In the genomic region with DNA sequence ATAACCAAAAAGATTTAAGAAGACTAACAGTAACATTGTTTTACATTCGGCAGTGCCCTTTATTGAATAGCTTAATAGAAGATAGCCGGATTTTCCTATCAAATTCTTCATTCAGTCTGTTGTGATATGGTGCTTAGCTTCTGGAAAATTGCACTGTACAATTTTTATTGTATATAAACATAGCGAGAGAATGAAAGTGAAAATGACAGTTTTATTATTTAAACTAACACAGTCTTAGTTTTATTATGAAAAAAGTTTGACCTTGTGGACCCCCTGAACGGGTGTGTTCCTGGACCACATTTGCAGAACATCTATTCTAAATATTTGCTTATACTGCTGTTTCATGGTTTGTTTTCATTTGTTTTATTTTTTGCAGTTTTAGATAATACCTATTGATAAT, we compare ENCODE assay signal across 25 cellular contexts. TPM values are rescaled to one million over a fixed set of nuclear protein-coding genes. Genes with fewer than 3 reads are reported as not detected.
DNase-seq lines count a peak whose midpoint lies in the region; ATAC-seq lines count a peak whose summit lies in the region.
"Had no signal": no experiment of that assay in that cellular context is flagged by ENCODE, and none has a peak within 500 bp of the region (broad histone marks: within the 10 kb centered on the region; RNA-seq: fewer than 3 reads in every experiment).

No MANE protein-coding gene starts in this region.

- POLR2A ChIA-PET in naive thymus-derived CD8-positive, alpha-beta T cell (lab: Charles Lee) = interaction anchor here (0.6 to 1.2 kb wide), 3 partner anchors 9 to 87 kb away, joined by 3 to 4 read pairs (median 4); a partner anchor contains a TSS

- no peaks in the 10 kb centered on the region for H3K9me3 ChIP-seq in effector memory CD4-positive, alpha-beta T cell (ENCODE audit: control insufficient read depth, low read length)
- H3K9me3 ChIP-seq: breast epithelium, spleen, upper lobe of right lung had no signal

- peak overlapping the region; percentile 22 for H3K27ac ChIP-seq in effector memory CD4-positive, alpha-beta T cell (ENCODE audit: insufficient read depth, low read length, poor library complexity, severe bottlenecking)
- H3K27ac ChIP-seq: breast epithelium, spleen, upper lobe of right lung had no signal

- no peak for DNase-seq in stimulated activated naive CD8-positive, alpha-beta T cell treated with anti-CD3 and anti-CD28 coated beads, Interleukin-15, Interleukin-2, amounts not matched to agents 100 U/mL and 50 U/mL, for 24 hours
- DNase-seq in effector memory CD4-positive, alpha-beta T cell = no peak
- no peak for DNase-seq in naive thymus-derived CD8-positive, alpha-beta T cell
- DNase-seq in GM19238 (ENCODE audit: insufficient read length, low spot score) (no peak), NCI-H187 (lab: John Stamatoyannopoulos, UW) (no peak), cerebellar nuclear complex (lab: John Stamatoyannopoulos, UW) (no peak)
- DNase-seq: activated CD4-positive, alpha-beta T cell treated with anti-CD3 and anti-CD28 coated beads, Interleukin-2, amount 50 U/mL, for 1 hour; activated CD4-positive, CD25-positive, alpha-beta regulatory T cell; activated CD8-positive, alpha-beta memory T cell treated with anti-CD3 and anti-CD28 coated beads, Interleukin-2, amount 10 ng/mL, durations not matched to agents 7 days and 5 days; activated naive CD4-positive, alpha-beta T cell treated with anti-CD3 and anti-CD28 coated beads for 36 hours; activated T-cell treated with anti-CD3 and anti-CD28 coated beads, Interleukin-2, amount 50 U/mL, for 72 hours; COR-L47; hypothalamus; KBM-7; NCI-H1092 treated with DMSO at 0.1 percent for 48 hours; NCI-H187 treated with DMSO at 0.1 percent for 48 hours; NCI-H2171 treated with DMSO at 0.1 percent for 48 hours; NCI-H510A; right cardiac atrium; spleen; SW 1271; upper lobe of right lung had no signal

- peaks cover 12% of the 10 kb centered on the region for H3K36me3 ChIP-seq in effector memory CD4-positive, alpha-beta T cell (ENCODE audit: control insufficient read depth, insufficient read depth, low read length)
- H3K36me3 ChIP-seq: breast epithelium had no signal

- no peaks in the 10 kb centered on the region for H3K27me3 Mint-ChIP-seq in stimulated activated naive CD8-positive, alpha-beta T cell treated with anti-CD3 and anti-CD28 coated beads, Interleukin-15, Interleukin-2, amounts not matched to agents 100 ng/mL and 50 ng/mL, for 24 hours
- H3K27me3 Mint-ChIP-seq in naive thymus-derived CD8-positive, alpha-beta T cell = no peaks in the 10 kb centered on the region
- H3K27me3 Mint-ChIP-seq: activated CD8-positive, alpha-beta memory T cell treated with anti-CD3 and anti-CD28 coated beads, Interleukin-2, amount 10 ng/mL, durations not matched to agents 7 days and 5 days had no signal

- H3K4me1 Mint-ChIP-seq in stimulated activated naive CD8-positive, alpha-beta T cell treated with anti-CD3 and anti-CD28 coated beads, Interleukin-15, Interleukin-2, amounts not matched to agents 100 ng/mL and 50 ng/mL, for 24 hours (ENCODE audit: low read depth) = peaks cover 78% of the 10 kb centered on the region
- H3K4me1 Mint-ChIP-seq in naive thymus-derived CD8-positive, alpha-beta T cell = peaks cover 25 to 91% (median 68%) of the 10 kb centered on the region in 4 donors

- peak overlapping the region; percentile 63 for H3K27ac Mint-ChIP-seq in stimulated activated naive CD8-positive, alpha-beta T cell treated with anti-CD3 and anti-CD28 coated beads, Interleukin-15, Interleukin-2, amounts not matched to agents 100 ng/mL and 50 ng/mL, for 24 hours
- H3K27ac Mint-ChIP-seq in naive thymus-derived CD8-positive, alpha-beta T cell = peak overlapping the region in 7 of 10 donors; percentile 15 to 87 (median 55)
- H3K27ac Mint-ChIP-seq: activated CD8-positive, alpha-beta memory T cell treated with anti-CD3 and anti-CD28 coated beads, Interleukin-2, amount 10 ng/mL, durations not matched to agents 7 days and 5 days; activated T-cell treated with anti-CD3 and anti-CD28 coated beads, Interleukin-2, amount 50 U/mL, for 72 hours had no signal

- peaks cover 18% of the 10 kb centered on the region for H3K36me3 Mint-ChIP-seq in stimulated activated naive CD8-positive, alpha-beta T cell treated with anti-CD3 and anti-CD28 coated beads, Interleukin-15, Interleukin-2, amounts not matched to agents 100 ng/mL and 50 ng/mL, for 24 hours (ENCODE audit: low read depth)
- H3K36me3 Mint-ChIP-seq in naive thymus-derived CD8-positive, alpha-beta T cell = peaks cover 3 to 78% (median 21%) of the 10 kb centered on the region in 3 donors

- no peaks in the 10 kb centered on the region for H3K9me3 Mint-ChIP-seq in stimulated activated naive CD8-positive, alpha-beta T cell treated with anti-CD3 and anti-CD28 coated beads, Interleukin-15, Interleukin-2, amounts not matched to agents 100 ng/mL and 50 ng/mL, for 24 hours
- H3K9me3 Mint-ChIP-seq in naive thymus-derived CD8-positive, alpha-beta T cell = no peaks in the 10 kb centered on the region
- H3K9me3 Mint-ChIP-seq: activated naive CD4-positive, alpha-beta T cell treated with anti-CD3 and anti-CD28 coated beads for 36 hours; activated T-cell treated with anti-CD3 and anti-CD28 coated beads, Interleukin-2, amount 50 U/mL, for 72 hours had no signal

- H3K4me3 Mint-ChIP-seq in stimulated activated naive CD8-positive, alpha-beta T cell treated with anti-CD3 and anti-CD28 coated beads, Interleukin-15, Interleukin-2, amounts not matched to agents 100 ng/mL and 50 ng/mL, for 24 hours = no peak overlapping the region
- peak overlapping the region in 7 of 10 donors; percentile 27 to 66 (median 44) for H3K4me3 Mint-ChIP-seq in naive thymus-derived CD8-positive, alpha-beta T cell
- H3K4me3 Mint-ChIP-seq: activated CD8-positive, alpha-beta memory T cell treated with anti-CD3 and anti-CD28 coated beads, Interleukin-2, amount 10 ng/mL, durations not matched to agents 7 days and 5 days; activated naive CD4-positive, alpha-beta T cell treated with anti-CD3 and anti-CD28 coated beads for 36 hours had no signal

- peaks cover 17% of the 10 kb centered on the region for H3K4me1 ChIP-seq in effector memory CD4-positive, alpha-beta T cell (ENCODE audit: control insufficient read depth, insufficient read depth, low read length, poor library complexity, severe bottlenecking)

- no peaks in the 10 kb centered on the region for H3K27me3 ChIP-seq in effector memory CD4-positive, alpha-beta T cell (replicated peaks; ENCODE audit: control insufficient read depth, insufficient read depth, low read length, poor library complexity, severe bottlenecking)
- H3K27me3 ChIP-seq: breast epithelium, spleen, upper lobe of right lung had no signal

- no peak overlapping the region for H3K4me3 ChIP-seq in effector memory CD4-positive, alpha-beta T cell (ENCODE audit: insufficient read depth, low read depth, low read length, poor library complexity, severe bottlenecking)
- H3K4me3 ChIP-seq: breast epithelium, GM12878, upper lobe of right lung had no signal

- no peak for ATAC-seq in stimulated activated naive CD8-positive, alpha-beta T cell treated with anti-CD3 and anti-CD28 coated beads, Interleukin-15, Interleukin-2, amounts not matched to agents 100 U/mL and 50 U/mL, for 24 hours
- no peak for ATAC-seq in naive thymus-derived CD8-positive, alpha-beta T cell
- ATAC-seq: activated CD8-positive, alpha-beta memory T cell treated with anti-CD3 and anti-CD28 coated beads, Interleukin-2, amount 10 ng/mL, durations not matched to agents 7 days and 5 days; activated T-cell treated with anti-CD3 and anti-CD28 coated beads, Interleukin-2, amount 50 U/mL, for 72 hours; GM12878; right cardiac atrium; upper lobe of right lung had no signal

RNA-seq across cellular contexts. Expression of a gene that starts 8.6 kb away (rescaled TPM):
- 100 to 1,000 TPM; 733 to 793 TPM for total RNA-seq in naive thymus-derived CD8-positive, alpha-beta T cell
- polyA plus RNA-seq in naive thymus-derived CD8-positive, alpha-beta T cell = 1,000 to 10,000 TPM; 1,063 to 1,292 (median 1,234) TPM
